Comparison of ENCODE assay signal across 1 cellular context in genomic region chr1:41475346-41475745, GRCh38.
TF ChIP-seq lines count a peak whose summit lies in the region.

No MANE protein-coding gene starts in this region.

TF ChIP-seq in WTC11, 78 proteins besides CTCF, POLR2A, EP300 and RAD21 (continued from another document):
- TF ChIP-seq, protein P1, sequence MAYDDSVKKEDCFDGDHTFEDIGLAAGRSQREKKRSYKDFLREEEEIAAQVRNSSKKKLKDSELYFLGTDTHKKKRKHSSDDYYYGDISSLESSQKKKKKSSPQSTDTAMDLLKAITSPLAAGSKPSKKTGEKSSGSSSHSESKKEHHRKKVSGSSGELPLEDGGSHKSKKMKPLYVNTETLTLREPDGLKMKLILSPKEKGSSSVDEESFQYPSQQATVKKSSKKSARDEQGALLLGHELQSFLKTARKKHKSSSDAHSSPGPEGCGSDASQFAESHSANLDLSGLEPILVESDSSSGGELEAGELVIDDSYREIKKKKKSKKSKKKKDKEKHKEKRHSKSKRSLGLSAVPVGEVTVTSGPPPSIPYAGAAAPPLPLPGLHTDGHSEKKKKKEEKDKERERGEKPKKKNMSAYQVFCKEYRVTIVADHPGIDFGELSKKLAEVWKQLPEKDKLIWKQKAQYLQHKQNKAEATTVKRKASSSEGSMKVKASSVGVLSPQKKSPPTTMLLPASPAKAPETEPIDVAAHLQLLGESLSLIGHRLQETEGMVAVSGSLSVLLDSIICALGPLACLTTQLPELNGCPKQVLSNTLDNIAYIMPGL (CRISPR knock-in tag; IDR thresholded peaks at IDR 0.05): no peak
TF ChIP-seq in WTC11: peak in this region for 0.
